18 cellular contexts compared by ENCODE assay signal in genomic region chr3:149958171-149958796, GRCh38. TPM values are rescaled to one million over a fixed set of nuclear protein-coding genes. Genes with fewer than 3 reads are reported as not detected.
DNase-seq lines count a peak whose midpoint lies in the region; ATAC-seq, FAIRE-seq and TF ChIP-seq lines count a peak whose summit lies in the region.
"Had no signal": no experiment of that assay in that cellular context is flagged by ENCODE, and none has a peak within 500 bp of the region (broad histone marks: within the 10 kb centered on the region; RNA-seq: fewer than 3 reads in every experiment).

No MANE protein-coding gene starts in this region.

- TF ChIP-seq EP300 in HepG2 (IDR thresholded peaks at IDR 0.05; ENCODE audit: low read depth in 2 of 2, low read length in 2 of 2) (no peak), HepG2 (CRISPR knock-in tag; IDR thresholded peaks at IDR 0.05; ENCODE audit: borderline replicate concordance) (no peak)

- intact Hi-C loops in HepG2 (cut with micrococcal nuclease; ENCODE audit: unreplicated experiment), result no loop called here

- H3K27ac ChIP-seq in liver (ENCODE audit: low read depth in 1 of 2, low read length in 2 of 2), result peak overlapping the region; percentile 74 to 83
- H3K27ac ChIP-seq in HepG2 (ENCODE audit: extremely low read length, insufficient read depth, low read length), result no peak overlapping the region
- H3K27ac ChIP-seq: colonic mucosa, VCaP had no signal

- CTCF ChIA-PET in HepG2 (lab: Yijun Ruan, JAX; ENCODE audit: low intra/inter-chr PET ratio, low total read pairs), result no interaction called here

- H4K20me1 ChIP-seq in HepG2 (ENCODE audit: insufficient read depth, low read length), result 0 out of 2 replicates have a peak, but pooled peaks cover 4% of the 10 kb centered on the region

- in situ Hi-C loops in HepG2 (cut with HindIII; ENCODE audit: extremely low pct_ligation_motif_present, low pct_unique_long_range_greater_than_20kb) (loop anchor here (10.0 kb wide), 1 partner anchor 257 kb away; no protein-coding TSS in a partner anchor), G401 (cut with HindIII; ENCODE audit: low sequenced_read_pairs) (no loop called here)

- no peak overlapping the region for H3K4me2 ChIP-seq in HepG2 (ENCODE audit: low read depth, low read length)

- H3K79me2 ChIP-seq in HepG2 (ENCODE audit: insufficient read depth, low read length), result no peaks in the 10 kb centered on the region

- H3K27me3 ChIP-seq in liver (ENCODE audit: control insufficient read depth in 4 of 4, insufficient read depth in 4 of 4, low read length in 3 of 4), result no peaks in the 10 kb centered on the region
- no peaks in the 10 kb centered on the region for H3K27me3 ChIP-seq in HepG2 (ENCODE audit: control insufficient read depth in 1 of 2, insufficient read depth in 2 of 2, low read length in 2 of 2)
- no peaks in the 10 kb centered on the region for H3K27me3 ChIP-seq in bronchial epithelial cell (ENCODE audit: control insufficient read depth, insufficient read depth, low read length)
- H3K27me3 ChIP-seq: colonic mucosa had no signal

- TF ChIP-seq RAD21 in liver (IDR thresholded peaks at IDR 0.05) (no peak), HepG2 (CRISPR knock-in tag; IDR thresholded peaks at IDR 0.05) (no peak)

- H3K4me3 ChIP-seq in liver (ENCODE audit: low read depth in 1 of 3, low read length in 3 of 3) (no peak overlapping the region), HepG2 (replicated peaks in 1 of 3; ENCODE audit: insufficient read depth in 1 of 3, low read depth in 2 of 3, low read length in 3 of 3) (no peak overlapping the region), bronchial epithelial cell (ENCODE audit: low read depth, low read length) (no peak overlapping the region)
- H3K4me3 ChIP-seq: colonic mucosa had no signal

- ATAC-seq in HepG2 (no peak; the same call in 2 of the 3 replicates), HG03097 (IDR thresholded peaks at IDR 0.05; ENCODE audit: low FRiP score, unreplicated experiment) (no peak), GM21717 (IDR thresholded peaks at IDR 0.05; ENCODE audit: unreplicated experiment) (no peak)

- BruUV-seq in HepG2 (replicated peaks; lab: Mats Ljungman, UMichigan), result no TSS peak

- FAIRE-seq in HepG2 (lab: Jason Lieb, UNC) (no peak), bronchial epithelial cell (lab: Jason Lieb, UNC) (no peak)
- FAIRE-seq: urothelium cell line had no signal

- WGBS in liver, result 67% methylated on average over 3 of the region's 3 CpGs
- 94% methylated on average over 3 of the region's 3 CpGs for WGBS in HepG2 (ENCODE audit: low lambda C conversion rate)

- H3K9ac ChIP-seq in liver (ENCODE audit: low read depth in 1 of 2, low read length in 2 of 2), result no peak overlapping the region
- no peak overlapping the region for H3K9ac ChIP-seq in HepG2 (ENCODE audit: insufficient read depth, low read depth, low read length)

- POLR2A ChIA-PET in HepG2 (lab: Yijun Ruan, JAX), result no interaction called here

- TF ChIP-seq CTCF in liver (IDR thresholded peaks at IDR 0.05; ENCODE audit: low read depth, low read length, missing input control) (no peak), HepG2 (CRISPR knock-in tag; IDR thresholded peaks at IDR 0.05) (no peak), bronchial epithelial cell (IDR thresholded peaks at IDR 0.05; ENCODE audit: insufficient read depth, low read length, severe bottlenecking) (no peak)

- H3K36me3 ChIP-seq in liver (ENCODE audit: control insufficient read depth in 4 of 4, insufficient read depth in 3 of 4, low read depth in 1 of 4, low read length in 3 of 4) (no peaks in the 10 kb centered on the region), HepG2 (replicated peaks in 1 of 2; ENCODE audit: control insufficient read depth in 1 of 2, insufficient read depth in 2 of 2, low read length in 2 of 2) (peaks cover 0 to 8% of the 10 kb centered on the region in 2 experiments; a peak in 2 of 5 replicates), bronchial epithelial cell (ENCODE audit: control insufficient read depth, insufficient read depth, low read length) (peaks cover 3% of the 10 kb centered on the region)
- H3K36me3 ChIP-seq: colonic mucosa had no signal

- DNase-seq in HepG2 (ENCODE audit: low spot score), result no peak
- peak; percentile 86 for DNase-seq in bronchial epithelial cell (ENCODE audit: low read depth)
- peak; percentile 3 for DNase-seq in kidney tubule cell (ENCODE audit: low spot score)
- no peak for DNase-seq in NCI-H510A treated with DMSO at 0.1 percent for 48 hours (lab: John Stamatoyannopoulos, UW)
- DNase-seq in G401 (ENCODE audit: low spot score), result no peak
- DNase-seq: CD4-positive, alpha-beta memory T cell; colonic mucosa; DMS79 treated with DMSO at 0.1 percent for 48 hours; erythroblast; HFFc6; NCI-H1930; NCI-H524; SHP77 had no signal

- H3K9me3 ChIP-seq in liver (ENCODE audit: control insufficient read depth in 4 of 4, low read length in 3 of 4), result no peaks in the 10 kb centered on the region
- no peaks in the 10 kb centered on the region for H3K9me3 ChIP-seq in HepG2 (ENCODE audit: low read length)
- H3K9me3 ChIP-seq: colonic mucosa had no signal

- H3K4me1 ChIP-seq in liver (ENCODE audit: control insufficient read depth in 4 of 4, insufficient read depth in 4 of 4, low read length in 3 of 4) (peaks cover 3 to 27% (median 11%) of the 10 kb centered on the region in 4 donors), HepG2 (ENCODE audit: insufficient read depth, low read length) (peaks cover 14% of the 10 kb centered on the region)
- H3K4me1 ChIP-seq: colonic mucosa had no signal

- no peak overlapping the region for H2AFZ ChIP-seq in HepG2 (ENCODE audit: low read length)

- no peak for TF ChIP-seq POLR2A in HepG2 (IDR thresholded peaks at IDR 0.05; ENCODE audit: insufficient read depth in 1 of 2, low read depth in 2 of 2, low read length in 2 of 2)

TF ChIP-seq in liver, 16 proteins besides CTCF, POLR2A, EP300 and RAD21:
- TF ChIP-seq JUND (IDR thresholded peaks at IDR 0.05), result no peak
- peak in 1 of 2 donors; percentile 30 for TF ChIP-seq RXRA (IDR thresholded peaks at IDR 0.05)
- peak; percentile 67 for TF ChIP-seq HNF4A (conservative IDR thresholded peaks at IDR 0.05)

TF ChIP-seq in HepG2, 621 proteins besides CTCF, POLR2A, EP300 and RAD21 (continues in another document):
- TF ChIP-seq HOXA5 (CRISPR knock-in tag; IDR thresholded peaks at IDR 0.05) (no peak), ZSCAN25 (CRISPR knock-in tag; IDR thresholded peaks at IDR 0.05) (no peak), HNF4A (CRISPR knock-in tag; IDR thresholded peaks at IDR 0.05) (no peak), ZBTB37 (CRISPR knock-in tag; IDR thresholded peaks at IDR 0.05) (no peak), RNF219 (CRISPR knock-in tag; IDR thresholded peaks at IDR 0.05) (no peak)

RNA-seq across cellular contexts. Expression of gene PFN2, which starts 12.4 kb away (rescaled TPM):
- total RNA-seq in liver, result 10 to 100 TPM in 1 of 2 donors, 1 to 10 TPM in 1; 8.2 to 15.1 TPM
- polyA plus RNA-seq in liver, result 10 to 100 TPM in 1 of 2 donors, 1 to 10 TPM in 1; 8.6 to 11.9 TPM
- 57.3 and 78.2 TPM in 2 replicates for total RNA-seq in HepG2 (2016; rRNA removed; fragmentation: Illumina TruSeq; extraction: Trizol)
- 14.1 and 15.9 TPM in 2 replicates for total RNA-seq in HepG2 (2016; cell fraction: cytosol; rRNA removed; fragmentation: Illumina TruSeq; extraction: Trizol; ENCODE audit: low read depth)
- 63.6 and 81.2 TPM in 2 replicates for total RNA-seq in HepG2 (2016; cell fraction: insoluble cytoplasmic fraction; rRNA removed; fragmentation: Illumina TruSeq; extraction: Trizol)
- total RNA-seq in HepG2 (2016; cell fraction: membrane; rRNA removed; fragmentation: Illumina TruSeq; extraction: Trizol), result 63.5 and 64.0 TPM in 2 replicates
- 83.3 and 84.7 TPM in 2 replicates for total RNA-seq in HepG2 (2016; cell fraction: nucleus; rRNA removed; fragmentation: Illumina TruSeq; extraction: Trizol)
- polyA plus RNA-seq in HepG2 (2011; rRNA removed), result 111 and 150 TPM in 2 replicates
- polyA plus RNA-seq in HepG2 (2011; cell fraction: cytosol; rRNA removed), result 85.5 and 146 TPM in 2 replicates
- polyA plus RNA-seq in HepG2 (2011; cell fraction: nucleus; rRNA removed), result 50.6 and 76.0 TPM in 2 replicates
- 69.7 and 92.6 TPM in 2 replicates for polyA plus RNA-seq in HepG2 (2012)
- polyA plus RNA-seq in HepG2 (2016; cell fraction: cytosol; fragmentation: Illumina TruSeq; extraction: Trizol; ENCODE audit: low read depth), result 29.4 and 39.2 TPM in 2 replicates
- 181 and 187 TPM in 2 replicates for polyA plus RNA-seq in HepG2 (2016; cell fraction: insoluble cytoplasmic fraction; fragmentation: Illumina TruSeq; extraction: Trizol; ENCODE audit: low read depth)
- 88.1 and 88.4 TPM in 2 replicates for polyA plus RNA-seq in HepG2 (2016; cell fraction: membrane; fragmentation: Illumina TruSeq; extraction: Trizol; ENCODE audit: low read depth)
- 114 and 119 TPM in 2 replicates for polyA plus RNA-seq in HepG2 (2016; cell fraction: nucleus; fragmentation: Illumina TruSeq; extraction: Trizol; ENCODE audit: insufficient read depth, low read depth)
- 17.9 and 40.3 TPM in 2 replicates for polyA minus RNA-seq in HepG2 (2011; rRNA and poly(A)+ RNA removed; ENCODE audit: low replicate concordance)
- polyA minus RNA-seq in HepG2 (2011; cell fraction: cytosol; rRNA and poly(A)+ RNA removed), result 51.7 and 52.6 TPM in 2 replicates
- polyA minus RNA-seq in HepG2 (2011; cell fraction: nucleus; rRNA and poly(A)+ RNA removed), result 84.1 and 93.5 TPM in 2 replicates
- total RNA-seq in bronchial epithelial cell, result 265 and 298 TPM in 2 replicates
- total RNA-seq in G401 (2014; rRNA removed; shearing (Covaris generic)), result 361 and 497 TPM in 2 replicates

Comparison
In these comparisons a context has a peak if more than half of its experiments do, and no peak if none do; other contexts are left out.
1. DNase-seq: peak in bronchial epithelial cell (single experiment) and kidney tubule cell (single experiment); none in HepG2 (single experiment), NCI-H510A treated with DMSO at 0.1 percent for 48 hours (single experiment) and G401 (single experiment).